In genomic region chr10:72262019-72262404, GRCh38 we compare ENCODE assay signal across 8 cellular contexts. TPM values are rescaled to one million over a fixed set of nuclear protein-coding genes. Genes with fewer than 3 reads are reported as not detected.
DNase-seq lines count a peak whose midpoint lies in the region; ATAC-seq and TF ChIP-seq lines count a peak whose summit lies in the region.
"Not testable (repeated sequence)": the region's sequence is repeated elsewhere in the genome, so short reads cannot be mapped to it uniquely, and the experiment has no call there.

No MANE protein-coding gene starts in this region.

- peak overlapping the region; percentile 95 for H3K27ac Mint-ChIP-seq in activated T-cell treated with anti-CD3 and anti-CD28 coated beads, Interleukin-2, amount 50 U/mL, for 72 hours
- peak overlapping the region; percentile 98 for H3K27ac Mint-ChIP-seq in natural killer cell
- peak overlapping the region; percentile 97 for H3K27ac Mint-ChIP-seq in stimulated activated memory B cell treated with anti-CD40 and anti-IgM and Interleukin-4, amounts not matched to agents 10 μg/mL and 1 μg/mL and 100 μg/mL, for 72 hours

- not testable (repeated sequence) for DNase-seq in RWPE2 (ENCODE audit: low spot score); activated T-cell treated with anti-CD3 and anti-CD28 coated beads, Interleukin-2, amount 50 U/mL, for 72 hours; mammary epithelial cell; heart right ventricle; natural killer cell

- not testable (repeated sequence) for H3K27me3 Mint-ChIP-seq in activated T-cell treated with anti-CD3 and anti-CD28 coated beads, Interleukin-2, amount 50 U/mL, for 72 hours (ENCODE audit: low read depth); natural killer cell (ENCODE audit: low read depth in 2 of 2); stimulated activated memory B cell treated with anti-CD40 and anti-IgM and Interleukin-4, amounts not matched to agents 10 μg/mL and 1 μg/mL and 100 μg/mL, for 72 hours

- H3K27ac ChIP-seq in 22Rv1 (0 out of 2 replicates have a peak overlapping the region, but pooled peaks have one; percentile 43), HEK293 (ENCODE audit: extremely low read depth, low read depth, low read length) (peak overlapping the region; percentile 97; the same call in 1 of the 2 replicates), RWPE2 (ENCODE audit: poor library complexity, severe bottlenecking) (peak overlapping the region; percentile 99), mammary epithelial cell (ENCODE audit: insufficient read depth, low read depth, low read length) (peak overlapping the region; percentile 98), heart right ventricle (peak overlapping the region in 7 of 10 donors; percentile 84 to 97 (median 90))

- peak overlapping the region; percentile 86 for H3K9ac ChIP-seq in mammary epithelial cell (ENCODE audit: insufficient read depth, low read length)

- in situ Hi-C loops in mammary epithelial cell (cut with MboI; ENCODE audit: low sequenced_read_pairs in 2 of 2), result not testable (repeated sequence)

- not testable (repeated sequence) for BruUV-seq in mammary epithelial cell (replicated peaks; lab: Mats Ljungman, UMichigan)

- peaks cover 24% of the 10 kb centered on the region for H3K4me1 ChIP-seq in HEK293 (ENCODE audit: control insufficient read depth, insufficient read depth, low read length)
- peaks cover 64% of the 10 kb centered on the region for H3K4me1 ChIP-seq in RWPE2 (ENCODE audit: insufficient read depth, poor library complexity, severe bottlenecking)
- peaks cover 60% of the 10 kb centered on the region for H3K4me1 ChIP-seq in mammary epithelial cell (ENCODE audit: insufficient read depth, low read length)
- peaks cover 15 to 64% (median 46%) of the 10 kb centered on the region in 9 donors for H3K4me1 ChIP-seq in heart right ventricle

- not testable (repeated sequence) for H3K4me3 ChIP-seq in HEK293 (ENCODE audit: low read depth, low read length); RWPE2 (ENCODE audit: severe bottlenecking); mammary epithelial cell (replicated peaks in 1 of 3; ENCODE audit: insufficient read depth in 1 of 3, low read depth in 2 of 3, low read length in 3 of 3); heart right ventricle

- H3K79me2 ChIP-seq in mammary epithelial cell (ENCODE audit: insufficient read depth, low read length), result not testable (repeated sequence)

- not testable (repeated sequence) for H3K36me3 ChIP-seq in HEK293 (ENCODE audit: control insufficient read depth in 2 of 2, insufficient read depth in 1 of 2, low read length in 2 of 2); RWPE2 (ENCODE audit: low read depth); mammary epithelial cell (ENCODE audit: insufficient read depth, low read length); heart right ventricle

- peaks cover 69% of the 10 kb centered on the region for H3K4me1 Mint-ChIP-seq in activated T-cell treated with anti-CD3 and anti-CD28 coated beads, Interleukin-2, amount 50 U/mL, for 72 hours (ENCODE audit: low read depth)
- H3K4me1 Mint-ChIP-seq in natural killer cell, result peaks cover 37 to 50% of the 10 kb centered on the region in 2 donors
- H3K4me1 Mint-ChIP-seq in stimulated activated memory B cell treated with anti-CD40 and anti-IgM and Interleukin-4, amounts not matched to agents 10 μg/mL and 1 μg/mL and 100 μg/mL, for 72 hours, result peaks cover 60% of the 10 kb centered on the region

- not testable (repeated sequence) for H3K36me3 Mint-ChIP-seq in activated T-cell treated with anti-CD3 and anti-CD28 coated beads, Interleukin-2, amount 50 U/mL, for 72 hours (ENCODE audit: insufficient read depth in 2 of 2); natural killer cell; stimulated activated memory B cell treated with anti-CD40 and anti-IgM and Interleukin-4, amounts not matched to agents 10 μg/mL and 1 μg/mL and 100 μg/mL, for 72 hours

- not testable (repeated sequence) for H4K20me1 ChIP-seq in mammary epithelial cell (ENCODE audit: insufficient read depth, low read length)

- not testable (repeated sequence) for H3K9me3 Mint-ChIP-seq in activated T-cell treated with anti-CD3 and anti-CD28 coated beads, Interleukin-2, amount 50 U/mL, for 72 hours; natural killer cell; stimulated activated memory B cell treated with anti-CD40 and anti-IgM and Interleukin-4, amounts not matched to agents 10 μg/mL and 1 μg/mL and 100 μg/mL, for 72 hours

- H3K27me3 ChIP-seq in RWPE2 (ENCODE audit: insufficient read depth, poor library complexity, severe bottlenecking); mammary epithelial cell (ENCODE audit: insufficient read depth, low read length); heart right ventricle: not testable (repeated sequence)

- H3K4me3 Mint-ChIP-seq in activated T-cell treated with anti-CD3 and anti-CD28 coated beads, Interleukin-2, amount 50 U/mL, for 72 hours, result peak overlapping the region; percentile 91 to 95
- H3K4me3 Mint-ChIP-seq in natural killer cell, result peak overlapping the region; percentile 87
- not testable (repeated sequence) for H3K4me3 Mint-ChIP-seq in stimulated activated memory B cell treated with anti-CD40 and anti-IgM and Interleukin-4, amounts not matched to agents 10 μg/mL and 1 μg/mL and 100 μg/mL, for 72 hours

- CTCF ChIA-PET in HEK293 (lab: Yijun Ruan, JAX), result interaction anchor here (0.6 kb wide), 1 partner anchor 223 kb away, joined by 3 read pairs; no protein-coding TSS in a partner anchor
- CTCF ChIA-PET in mammary epithelial cell (lab: Charles Lee; ENCODE audit: low non-redundant PET), result not testable (repeated sequence)

- dilution Hi-C loops in mammary epithelial cell (cut with HindIII; ENCODE audit: low sequenced_read_pairs), result not testable (repeated sequence)

- WGBS in mammary epithelial cell (ENCODE audit: low coverage, missing lambda C conversion rate), result 93% methylated on average over 6 of the region's 7 CpGs
- 93 to 97% methylated on average over 7 of the region's 7 CpGs for WGBS in heart right ventricle, 2 donors

- ATAC-seq in RWPE2 (ENCODE audit: low read depth); activated T-cell treated with anti-CD3 and anti-CD28 coated beads, Interleukin-2, amount 50 U/mL, for 72 hours (replicated peaks in 1 of 2); heart right ventricle; natural killer cell; stimulated activated memory B cell treated with anti-CD40 and anti-IgM and Interleukin-4, amounts not matched to agents 10 μg/mL and 1 μg/mL and 100 μg/mL, for 72 hours: not testable (repeated sequence)

- POLR2A ChIA-PET in HEK293 (lab: Yijun Ruan, JAX), result interaction anchor here (0.7 to 5.8 kb wide), 4 partner anchors 13 to 163 kb away, joined by 3 to 120 read pairs (median 20); partner anchors contain the start of gene DDIT4

- not testable (repeated sequence) for TF ChIP-seq CTCF in 22Rv1 (IDR thresholded peaks at IDR 0.05); HEK293 (tag by site-specific recombination; IDR thresholded peaks at IDR 0.05); RWPE2 (IDR thresholded peaks at IDR 0.05; ENCODE audit: poor library complexity, severe bottlenecking); mammary epithelial cell (conservative IDR thresholded peaks at IDR 0.05 in 1 of 2, IDR thresholded peaks at IDR 0.05 in 1 of 2; ENCODE audit: extremely low read depth in 1 of 2, insufficient read depth in 1 of 2, low read depth in 1 of 2, low read length in 2 of 2); heart right ventricle (IDR thresholded peaks at IDR 0.05); natural killer cell (IDR thresholded peaks at IDR 0.05)

- intact Hi-C loops in mammary epithelial cell (cut with micrococcal nuclease); heart right ventricle (cut with DNase I): not testable (repeated sequence)
- intact Hi-C loops in natural killer cell (cut with micrococcal nuclease), result loop anchor here (5.0 kb wide), 1 partner anchor 835 kb away; the partner anchor contains the start of gene P4HA1

- not testable (repeated sequence) for H3K4me2 ChIP-seq in mammary epithelial cell (ENCODE audit: insufficient read depth, low read depth, low read length)

- not testable (repeated sequence) for H3K9me3 ChIP-seq in HEK293 (ENCODE audit: control insufficient read depth, insufficient read depth, low read depth, low read length); RWPE2 (ENCODE audit: severe bottlenecking); mammary epithelial cell (replicated peaks; ENCODE audit: insufficient read depth, low read length); heart right ventricle

- not testable (repeated sequence) for H2AFZ ChIP-seq in mammary epithelial cell (ENCODE audit: low read depth, low read length)

RNA-seq across cellular contexts. Expression of gene DDIT4, which starts 11.7 kb away (rescaled TPM):
- total RNA-seq in activated T-cell treated with anti-CD3 and anti-CD28 coated beads, Interleukin-2, amount 50 U/mL, for 72 hours, result 1,000 to 10,000 TPM; 1,119 to 1,202 TPM
- 1,000 to 10,000 TPM in 1 of 2 donors, 100 to 1,000 TPM in 1; 772 to 1,235 TPM for total RNA-seq in mammary epithelial cell
- polyA plus RNA-seq in mammary epithelial cell, result 542 TPM
- polyA minus RNA-seq in mammary epithelial cell, result 521 TPM
- 100 to 1,000 TPM in 1 of 10 donors, 10 to 100 TPM in 9; 13.6 to 102 (median 30.2) TPM for total RNA-seq in heart right ventricle
- 100 to 1,000 TPM in 1 of 2 donors, 10 to 100 TPM in 1; 64.7 to 135 TPM for polyA plus RNA-seq in heart right ventricle
- total RNA-seq in natural killer cell, result 100 to 1,000 TPM; 174 to 232 (median 200) TPM

RNA-seq across cellular contexts. Expression of gene ASCC1, which starts 45.9 kb away (rescaled TPM):
- 10 to 100 TPM; 81.2 to 84.3 TPM for total RNA-seq in activated T-cell treated with anti-CD3 and anti-CD28 coated beads, Interleukin-2, amount 50 U/mL, for 72 hours
- total RNA-seq in mammary epithelial cell (10 to 100 TPM; 40.2 to 54.5 TPM), heart right ventricle (10 to 100 TPM; 25.2 to 40.5 (median 33.0) TPM), natural killer cell (10 to 100 TPM; 26.0 to 35.2 (median 29.3) TPM)
- polyA plus RNA-seq in mammary epithelial cell (36.9 TPM), heart right ventricle (10 to 100 TPM in 1 of 2 donors, 1 to 10 TPM in 1; 8.4 to 35.8 TPM)
- 24.3 TPM for polyA minus RNA-seq in mammary epithelial cell

RNA-seq across cellular contexts. Expression of gene ANAPC16, which starts 46.2 kb away (rescaled TPM):
- total RNA-seq in activated T-cell treated with anti-CD3 and anti-CD28 coated beads, Interleukin-2, amount 50 U/mL, for 72 hours, result 100 to 1,000 TPM; 183 to 197 TPM
- total RNA-seq in mammary epithelial cell (10 to 100 TPM; 66.4 to 87.2 TPM), heart right ventricle (100 to 1,000 TPM; 181 to 246 (median 221) TPM), natural killer cell (10 to 100 TPM; 70.9 to 77.0 (median 71.0) TPM)
- polyA plus RNA-seq in mammary epithelial cell (53.8 TPM), heart right ventricle (100 to 1,000 TPM; 129 to 149 TPM)
- 4.8 TPM for polyA minus RNA-seq in mammary epithelial cell

Comparison
In these comparisons a context has a peak if more than half of its experiments do, and no peak if none do; other contexts are left out.
1. H3K27ac ChIP-seq: peak in every context shown above with its lines; median percentile 99 in RWPE2; 98 in mammary epithelial cell; 97 in HEK293; 90 in heart right ventricle; 43 in 22Rv1.